ENCODE assay signal across 22 cellular contexts in genomic region chr12:130483616-130484180, GRCh38.
"Had no signal": no experiment of that assay in that cellular context is flagged by ENCODE, and none has a peak within 500 bp of the region (broad histone marks: within the 10 kb centered on the region; RNA-seq: fewer than 3 reads in every experiment).

No MANE protein-coding gene starts in this region.

- H3K9ac ChIP-seq: KMS-11 had no signal

- DNase-seq: Kasumi-1, MM.1S, NCI-H1092 treated with DMSO at 0.1 percent for 48 hours, NCI-H1436, NCI-H1694, NCI-H187 treated with DMSO at 0.1 percent for 48 hours, NCI-H2029 treated with DMSO at 0.1 percent for 48 hours, NCI-H226, NCI-H446, NCI-H510A, NCI-H69, NCI-H774, Right ventricle myocardium superior, RPMI8226, SIG-M5 had no signal

- H3K4me1 ChIP-seq: SJSA1 had no signal

- ATAC-seq: K562 had no signal

- H3K4me2 ChIP-seq: KMS-11 had no signal

- FAIRE-seq: HTR-8/SVneo, K562, RCC 7860 had no signal

- H3K4me3 ChIP-seq: K562, SJSA1, SK-N-MC had no signal

- H3K27ac ChIP-seq: HL-60, KMS-11, SJSA1, SK-N-MC had no signal

- H3K36me3 ChIP-seq: SJSA1 had no signal
